ENCODE assay signal across 8 cellular contexts in the genomic region with DNA sequence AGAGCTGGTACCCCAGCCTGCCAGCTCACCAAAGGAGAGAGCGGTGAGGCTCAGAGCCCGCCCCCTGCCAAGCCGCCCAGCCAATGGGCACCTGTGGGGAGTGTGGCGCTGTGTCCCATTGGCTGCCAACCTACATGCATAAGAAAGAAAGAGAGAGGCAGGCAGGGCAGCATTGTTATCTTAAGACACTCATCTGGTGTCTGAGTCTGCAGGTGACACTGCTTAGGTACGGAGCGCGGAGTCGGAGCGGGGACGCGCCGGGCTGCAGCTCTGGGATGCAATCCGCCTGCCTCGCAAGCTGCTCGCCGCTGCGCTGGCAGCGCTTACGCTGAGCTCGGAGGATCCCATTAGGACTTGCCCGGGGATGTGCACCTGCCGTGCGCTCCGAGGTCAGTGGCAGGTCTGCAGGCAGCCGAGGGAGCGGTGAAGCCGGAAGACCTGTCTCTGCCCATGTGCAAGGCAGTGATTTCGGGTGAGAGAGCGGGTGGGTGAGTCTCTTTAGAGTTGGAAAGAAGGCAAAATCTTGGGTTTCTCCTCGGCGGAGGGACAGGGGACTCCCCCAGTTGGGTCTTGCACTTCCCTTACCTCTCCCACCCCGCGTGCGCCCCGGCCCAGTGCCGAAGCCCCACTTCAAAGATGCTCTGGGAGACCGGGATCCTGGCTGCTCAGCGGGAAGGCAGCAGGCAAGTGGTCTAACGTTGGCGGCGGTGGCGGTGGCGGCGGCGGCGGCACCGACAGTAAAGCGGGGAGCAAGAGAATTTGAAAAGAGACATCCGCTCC. TPM values are rescaled to one million over a fixed set of nuclear protein-coding genes. Genes with fewer than 3 reads are reported as not detected.
A peak's percentile ranks its signal among the peaks of the same experiment; 100 is the strongest.
DNase-seq lines count a peak whose midpoint lies in the region; ATAC-seq, FAIRE-seq and TF ChIP-seq lines count a peak whose summit lies in the region.

Gene BRINP2, plus strand, starts transcription at position 203 of the 780 bp plus-strand sequence. CDS start 58,919 bp downstream, outside the sequence.

- no peak for TF ChIP-seq EP300 in HepG2 (IDR thresholded peaks at IDR 0.05; ENCODE audit: low read depth in 2 of 2, low read length in 2 of 2)
- TF ChIP-seq EP300 in HepG2 (CRISPR knock-in tag; IDR thresholded peaks at IDR 0.05; ENCODE audit: borderline replicate concordance), result no peak

- no peaks in the 10 kb centered on the region for H4K20me1 ChIP-seq in HepG2 (ENCODE audit: insufficient read depth, low read length)

- TF ChIP-seq POLR2A in HepG2 (IDR thresholded peaks at IDR 0.05; ENCODE audit: insufficient read depth in 1 of 2, low read depth in 2 of 2, low read length in 2 of 2) (no peak), Peyer's patch (IDR thresholded peaks at IDR 0.05) (no peak)

- 5% methylated on average over 49 of the region's 49 CpGs for WGBS in liver
- WGBS in HepG2 (ENCODE audit: low lambda C conversion rate), result 47% methylated on average over 44 of the region's 49 CpGs

- no peaks in the 10 kb centered on the region for H3K9me3 Mint-ChIP-seq in stimulated activated naive CD8-positive, alpha-beta T cell treated with anti-CD3 and anti-CD28 coated beads, Interleukin-15, amount 100 ng/mL, for 72 hours

- peaks cover 7% of the 10 kb centered on the region for H3K27me3 Mint-ChIP-seq in stimulated activated naive CD8-positive, alpha-beta T cell treated with anti-CD3 and anti-CD28 coated beads, Interleukin-15, amount 100 ng/mL, for 72 hours

- H3K27me3 ChIP-seq in liver (ENCODE audit: control insufficient read depth in 4 of 4, insufficient read depth in 4 of 4, low read length in 3 of 4) (peaks cover 2 to 11% (median 6%) of the 10 kb centered on the region in 4 donors), HepG2 (ENCODE audit: control insufficient read depth in 1 of 2, insufficient read depth in 2 of 2, low read length in 2 of 2) (0 out of 5 replicates have a peak, but pooled peaks cover 0 to 6% of the 10 kb centered on the region in 2 experiments), Peyer's patch (no peaks in the 10 kb centered on the region)

- peaks cover 0 to 2% (median 0%) of the 10 kb centered on the region in 4 donors for H3K9me3 ChIP-seq in liver (ENCODE audit: control insufficient read depth in 4 of 4, low read length in 3 of 4)
- no peaks in the 10 kb centered on the region for H3K9me3 ChIP-seq in HepG2 (ENCODE audit: low read length)
- H3K9me3 ChIP-seq in Peyer's patch, result no peaks in the 10 kb centered on the region

- peaks cover 0 to 6% (median 3%) of the 10 kb centered on the region in 4 donors for H3K4me1 ChIP-seq in liver (ENCODE audit: control insufficient read depth in 4 of 4, insufficient read depth in 4 of 4, low read length in 3 of 4)
- H3K4me1 ChIP-seq in HepG2 (ENCODE audit: insufficient read depth, low read length), result no peaks in the 10 kb centered on the region
- H3K4me1 ChIP-seq in Peyer's patch, result peaks cover 0 to 5% (median 0%) of the 10 kb centered on the region in 4 donors

- TF ChIP-seq RAD21 in liver (IDR thresholded peaks at IDR 0.05) (no peak), HepG2 (CRISPR knock-in tag; IDR thresholded peaks at IDR 0.05) (no peak)

- no TSS peak for BruUV-seq in HepG2 (replicated peaks; lab: Mats Ljungman, UMichigan)

- no peaks in the 10 kb centered on the region for H3K79me2 ChIP-seq in HepG2 (ENCODE audit: insufficient read depth, low read length)

- H3K4me1 Mint-ChIP-seq in stimulated activated naive CD8-positive, alpha-beta T cell treated with anti-CD3 and anti-CD28 coated beads, Interleukin-15, amount 100 ng/mL, for 72 hours, result no peaks in the 10 kb centered on the region

- no peak for FAIRE-seq in HepG2 (lab: Jason Lieb, UNC)

- H3K4me3 Mint-ChIP-seq in stimulated activated naive CD8-positive, alpha-beta T cell treated with anti-CD3 and anti-CD28 coated beads, Interleukin-15, amount 100 ng/mL, for 72 hours, result no peak within 1 kb of the TSS

- POLR2A ChIA-PET in HepG2 (lab: Yijun Ruan, JAX), result no interaction called here

- H2AFZ ChIP-seq in HepG2 (ENCODE audit: low read length), result no peak within 1 kb of the TSS

- no peak within 1 kb of the TSS for H3K4me2 ChIP-seq in HepG2 (ENCODE audit: low read depth, low read length)

- no peak within 1 kb of the TSS for H3K27ac Mint-ChIP-seq in stimulated activated naive CD8-positive, alpha-beta T cell treated with anti-CD3 and anti-CD28 coated beads, Interleukin-15, amount 100 ng/mL, for 72 hours

- in situ Hi-C loops in HepG2 (cut with HindIII; ENCODE audit: extremely low pct_ligation_motif_present, low pct_unique_long_range_greater_than_20kb), result no loop called here
- in situ Hi-C loops in astrocyte of the cerebellum (cut with HindIII; ENCODE audit: low sequenced_read_pairs), result no loop called here

- H3K36me3 ChIP-seq in liver (ENCODE audit: control insufficient read depth in 4 of 4, insufficient read depth in 3 of 4, low read depth in 1 of 4, low read length in 3 of 4), result no peaks in the 10 kb centered on the region
- no peaks in the 10 kb centered on the region for H3K36me3 ChIP-seq in HepG2 (replicated peaks in 1 of 2; ENCODE audit: control insufficient read depth in 1 of 2, insufficient read depth in 2 of 2, low read length in 2 of 2)
- H3K36me3 ChIP-seq in Peyer's patch, result no peaks in the 10 kb centered on the region

- intact Hi-C loops in HepG2 (cut with micrococcal nuclease; ENCODE audit: unreplicated experiment), result no loop called here

- no peak for DNase-seq in HepG2 (ENCODE audit: low spot score)
- DNase-seq in NCI-H1105 (lab: John Stamatoyannopoulos, UW), result peak; percentile 87
- no peak for DNase-seq in astrocyte of the cerebellum (ENCODE audit: low read depth)
- peak; percentile 90 for DNase-seq in iPS-NIHi11 (ENCODE audit: low spot score)
- DNase-seq in stimulated activated naive CD8-positive, alpha-beta T cell treated with anti-CD3 and anti-CD28 coated beads, Interleukin-15, amount 100 ng/mL, for 72 hours, result no peak
- no peak for DNase-seq in SKM-1 (lab: John Stamatoyannopoulos, UW; ENCODE audit: unreplicated experiment)
- no peak for DNase-seq in Peyer's patch

- H3K4me3 ChIP-seq in liver (ENCODE audit: low read depth in 1 of 3, low read length in 3 of 3) (peak within 1 kb of the TSS in 2 of 3 donors; percentile 5 to 14), HepG2 (replicated peaks in 1 of 3; ENCODE audit: insufficient read depth in 1 of 3, low read depth in 2 of 3, low read length in 3 of 3) (no peak within 1 kb of the TSS), astrocyte of the cerebellum (ENCODE audit: low read depth, low read length) (peak within 1 kb of the TSS; percentile 39), Peyer's patch (peak within 1 kb of the TSS in 1 of 4 donors; percentile 30)

- H3K27ac ChIP-seq in liver (ENCODE audit: low read depth in 1 of 2, low read length in 2 of 2), result no peak within 1 kb of the TSS
- H3K27ac ChIP-seq in HepG2 (ENCODE audit: extremely low read length, insufficient read depth, low read length), result no peak within 1 kb of the TSS
- H3K27ac ChIP-seq in Peyer's patch, result no peak within 1 kb of the TSS

- H3K9ac ChIP-seq in liver (ENCODE audit: low read depth in 1 of 2, low read length in 2 of 2), result no peak within 1 kb of the TSS
- no peak within 1 kb of the TSS for H3K9ac ChIP-seq in HepG2 (ENCODE audit: insufficient read depth, low read depth, low read length)

- CTCF ChIA-PET in HepG2 (lab: Yijun Ruan, JAX; ENCODE audit: low intra/inter-chr PET ratio, low total read pairs), result no interaction called here

- no peak for TF ChIP-seq CTCF in liver (IDR thresholded peaks at IDR 0.05; ENCODE audit: low read depth, low read length, missing input control)
- no peak for TF ChIP-seq CTCF in HepG2 (CRISPR knock-in tag; IDR thresholded peaks at IDR 0.05)
- no peak for TF ChIP-seq CTCF in astrocyte of the cerebellum (IDR thresholded peaks at IDR 0.05; ENCODE audit: low read depth, low read length, missing control alignments)
- no peak for TF ChIP-seq CTCF in Peyer's patch (IDR thresholded peaks at IDR 0.05)

- ATAC-seq in HepG2, result no peak
- peak; percentile 9 for ATAC-seq in stimulated activated naive CD8-positive, alpha-beta T cell treated with anti-CD3 and anti-CD28 coated beads, Interleukin-15, amount 100 ng/mL, for 72 hours

TF ChIP-seq in liver, 16 proteins besides CTCF, POLR2A, EP300 and RAD21 (continues in another document):
- TF ChIP-seq GABPA (IDR thresholded peaks at IDR 0.05 in 1 of 2, conservative IDR thresholded peaks at IDR 0.05 in 1 of 2), result no peak

TF ChIP-seq in HepG2, 621 proteins besides CTCF, POLR2A, EP300 and RAD21 (continues in another document):
- TF ChIP-seq ZSCAN25 (CRISPR knock-in tag; IDR thresholded peaks at IDR 0.05), result no peak
- TF ChIP-seq FOXK2 (IDR thresholded peaks at IDR 0.05), result no peak
- no peak for TF ChIP-seq ZNF724P (CRISPR knock-in tag; IDR thresholded peaks at IDR 0.05; ENCODE audit: borderline replicate concordance)
- no peak for TF ChIP-seq ZBTB42 (CRISPR knock-in tag; IDR thresholded peaks at IDR 0.05)
- no peak for TF ChIP-seq HHEX (CRISPR knock-in tag; IDR thresholded peaks at IDR 0.05)
- no peak for TF ChIP-seq ZNF430 (CRISPR knock-in tag; IDR thresholded peaks at IDR 0.05)

RNA-seq across cellular contexts. Expression of gene BRINP2, which starts in this region (rescaled TPM):
- total RNA-seq in liver, result under 1 TPM; 0.05 to 0.75 TPM
- polyA plus RNA-seq in liver, result under 1 TPM; 0.10 to 0.61 TPM
- total RNA-seq in HepG2 (2016; rRNA removed; fragmentation: Illumina TruSeq; extraction: Trizol), result 0.07 and 0.20 TPM in 2 replicates
- total RNA-seq in HepG2 (2016; cell fraction: cytosol; rRNA removed; fragmentation: Illumina TruSeq; extraction: Trizol; ENCODE audit: low read depth), result not detected in 2 replicates
- 0.13 and 0.62 TPM in 2 replicates for total RNA-seq in HepG2 (2016; cell fraction: insoluble cytoplasmic fraction; rRNA removed; fragmentation: Illumina TruSeq; extraction: Trizol)
- 0.28 TPM in 1 of 2 replicates, not detected in the other for total RNA-seq in HepG2 (2016; cell fraction: membrane; rRNA removed; fragmentation: Illumina TruSeq; extraction: Trizol)
- 0.62 and 1.7 TPM in 2 replicates for total RNA-seq in HepG2 (2016; cell fraction: nucleus; rRNA removed; fragmentation: Illumina TruSeq; extraction: Trizol)
- 0.08 and 0.17 TPM in 2 replicates for polyA plus RNA-seq in HepG2 (2011; rRNA removed)
- 0.04 and 0.10 TPM in 2 replicates for polyA plus RNA-seq in HepG2 (2011; cell fraction: cytosol; rRNA removed)
- 0.06 and 0.52 TPM in 2 replicates for polyA plus RNA-seq in HepG2 (2011; cell fraction: nucleus; rRNA removed)
- polyA plus RNA-seq in HepG2 (2012), result not detected in 2 replicates
- polyA plus RNA-seq in HepG2 (2016; cell fraction: cytosol; fragmentation: Illumina TruSeq; extraction: Trizol; ENCODE audit: low read depth), result not detected in 2 replicates
- 0.12 TPM in 1 of 2 replicates, not detected in the other for polyA plus RNA-seq in HepG2 (2016; cell fraction: insoluble cytoplasmic fraction; fragmentation: Illumina TruSeq; extraction: Trizol; ENCODE audit: low read depth)
- polyA plus RNA-seq in HepG2 (2016; cell fraction: membrane; fragmentation: Illumina TruSeq; extraction: Trizol; ENCODE audit: low read depth), result 0.05 TPM in 1 of 2 replicates, not detected in the other
- polyA plus RNA-seq in HepG2 (2016; cell fraction: nucleus; fragmentation: Illumina TruSeq; extraction: Trizol; ENCODE audit: insufficient read depth, low read depth), result 0.24 TPM in 1 of 2 replicates, not detected in the other
- 0.30 TPM in 1 of 2 replicates, not detected in the other for polyA minus RNA-seq in HepG2 (2011; rRNA and poly(A)+ RNA removed; ENCODE audit: low replicate concordance)
- polyA minus RNA-seq in HepG2 (2011; cell fraction: cytosol; rRNA and poly(A)+ RNA removed), result not detected in 2 replicates
- polyA minus RNA-seq in HepG2 (2011; cell fraction: nucleus; rRNA and poly(A)+ RNA removed), result not detected in 2 replicates
- total RNA-seq in Peyer's patch, result not detected

Comparison
In these comparisons a context has a peak if more than half of its experiments do, and no peak if none do; other contexts are left out.
1. H3K4me3 ChIP-seq: peak in liver (2 of 3) and astrocyte of the cerebellum (single experiment); none in HepG2 (0 of 3).
2. DNase-seq: peak in NCI-H1105 (single experiment) and iPS-NIHi11 (single experiment); none in HepG2 (single experiment), astrocyte of the cerebellum (single experiment), stimulated activated naive CD8-positive, alpha-beta T cell treated with anti-CD3 and anti-CD28 coated beads, Interleukin-15, amount 100 ng/mL, for 72 hours (0 of 2), SKM-1 (single experiment) and Peyer's patch (0 of 3).